In genomic region chr13:51645154-51645650, GRCh38 we compare ENCODE assay signal across 8 cellular contexts.
DNase-seq lines count a peak whose midpoint lies in the region; ATAC-seq and TF ChIP-seq lines count a peak whose summit lies in the region.

No MANE protein-coding gene starts in this region.

- H3K9me3 ChIP-seq in CD8-positive, alpha-beta T cell (ENCODE audit: low read length): no peaks in the 10 kb centered on the region
- H3K9me3 ChIP-seq in stomach: no peaks in the 10 kb centered on the region
- no peaks in the 10 kb centered on the region for H3K9me3 ChIP-seq in MG63

- WGBS in stomach, 5 donors: 29 to 35% (median 31%) methylated on average over 4 of the region's 4 CpGs

- TF ChIP-seq EP300 in stomach (IDR thresholded peaks at IDR 0.05): no peak

- ATAC-seq in CD8-positive, alpha-beta T cell: peak; percentile 81
- ATAC-seq in HG03159 (IDR thresholded peaks at IDR 0.05; ENCODE audit: unreplicated experiment): peak; percentile 70
- no peak for ATAC-seq in WTC11
- ATAC-seq in GM21390 (IDR thresholded peaks at IDR 0.05; ENCODE audit: unreplicated experiment): no peak

- H3K36me3 ChIP-seq in CD8-positive, alpha-beta T cell (ENCODE audit: insufficient read depth, low read length): no peaks in the 10 kb centered on the region
- H3K36me3 ChIP-seq in stomach (no peaks in the 10 kb centered on the region), MG63 (no peaks in the 10 kb centered on the region)

- TF ChIP-seq POLR2A in stomach (IDR thresholded peaks at IDR 0.05): no peak

- no peak overlapping the region for H3K4me3 ChIP-seq in CD8-positive, alpha-beta T cell (ENCODE audit: low read depth, low read length)
- no peak overlapping the region for H3K4me3 ChIP-seq in fibroblast of villous mesenchyme (ENCODE audit: low read depth, low read length)
- no peak overlapping the region for H3K4me3 ChIP-seq in stomach
- H3K4me3 ChIP-seq in MG63: no peak overlapping the region

- peak in 2 of 7 experiments; percentile 37 to 52 for DNase-seq in CD8-positive, alpha-beta T cell
- DNase-seq in WTC11 (ENCODE audit: low spot score): no peak
- peak; percentile 86 for DNase-seq in fibroblast of villous mesenchyme (ENCODE audit: low read depth)
- DNase-seq in stimulated activated naive CD4-positive, alpha-beta T cell (lab: John Stamatoyannopoulos, UW): peak; percentile 14 to 72 (median 46)
- DNase-seq in stomach: no peak
- DNase-seq in MG63: no peak

- peaks cover 2% of the 10 kb centered on the region for H3K36me3 Mint-ChIP-seq in CD8-positive, alpha-beta T cell
- H3K36me3 Mint-ChIP-seq in WTC11: peaks cover 3% of the 10 kb centered on the region; the same call in 1 of the 2 replicates

- H3K4me1 Mint-ChIP-seq in CD8-positive, alpha-beta T cell (ENCODE audit: low read depth): peaks cover 50% of the 10 kb centered on the region
- H3K4me1 Mint-ChIP-seq in WTC11: peaks cover 50% of the 10 kb centered on the region

- H3K4me1 ChIP-seq in CD8-positive, alpha-beta T cell (ENCODE audit: insufficient read depth, low read length): peaks cover 44% of the 10 kb centered on the region
- peaks cover 27 to 49% (median 38%) of the 10 kb centered on the region in 4 donors for H3K4me1 ChIP-seq in stomach

- TF ChIP-seq CTCF in CD8-positive, alpha-beta T cell (IDR thresholded peaks at IDR 0.05): no peak
- TF ChIP-seq CTCF in WTC11 (IDR thresholded peaks at IDR 0.05): no peak
- no peak for TF ChIP-seq CTCF in fibroblast of villous mesenchyme (IDR thresholded peaks at IDR 0.05; ENCODE audit: insufficient read depth, low read depth, low read length)
- no peak for TF ChIP-seq CTCF in stomach (IDR thresholded peaks at IDR 0.05)

- CTCF ChIA-PET in CD8-positive, alpha-beta T cell (lab: Charles Lee): interaction anchor here (0.7 to 1.9 kb wide), 4 partner anchors 10 to 152 kb away, joined by 3 to 7 read pairs (median 4); no protein-coding TSS in a partner anchor
- CTCF ChIA-PET in WTC11 (lab: Charles Lee): interaction anchor here (0.9 to 1.2 kb wide), 2 partner anchors 74 to 153 kb away, joined by 4 read pairs; no protein-coding TSS in a partner anchor

- H3K27ac Mint-ChIP-seq in CD8-positive, alpha-beta T cell: peak overlapping the region; percentile 96
- peak overlapping the region; percentile 87 for H3K27ac Mint-ChIP-seq in WTC11

- H3K27me3 ChIP-seq in CD8-positive, alpha-beta T cell (ENCODE audit: insufficient read depth, low read length): no peaks in the 10 kb centered on the region
- no peaks in the 10 kb centered on the region for H3K27me3 ChIP-seq in stomach
- no peaks in the 10 kb centered on the region for H3K27me3 ChIP-seq in MG63

- H3K27me3 Mint-ChIP-seq in CD8-positive, alpha-beta T cell (ENCODE audit: low read depth): no peaks in the 10 kb centered on the region
- no peaks in the 10 kb centered on the region for H3K27me3 Mint-ChIP-seq in WTC11 (ENCODE audit: low read depth)

- intact Hi-C loops in CD8-positive, alpha-beta T cell (cut with DNase I, micrococcal nuclease): loop anchor here (2.0 to 5.0 kb wide), 3 partner anchors 152 to 192 kb away; partner anchors contain the start of gene INTS6 (in 1 of the 2)
- intact Hi-C loops in stomach (cut with DNase I; ENCODE audit: low total_unique reads): no loop called here

- H3K27ac ChIP-seq in CD8-positive, alpha-beta T cell (ENCODE audit: low read depth, low read length): peak overlapping the region; percentile 66
- no peak overlapping the region for H3K27ac ChIP-seq in stomach

- peak overlapping the region; percentile 52 for H3K4me3 Mint-ChIP-seq in CD8-positive, alpha-beta T cell
- H3K4me3 Mint-ChIP-seq in WTC11: peak overlapping the region; percentile 30; the same call in 1 of the 2 replicates

- POLR2A ChIA-PET in CD8-positive, alpha-beta T cell (lab: Charles Lee): interaction anchor here (0.6 to 2.3 kb wide), 10 partner anchors 10 to 192 kb away, joined by 3 to 15 read pairs (median 4); partner anchors contain the start of gene INTS6
- POLR2A ChIA-PET in WTC11 (lab: Charles Lee): no interaction called here

- no peaks in the 10 kb centered on the region for H3K9me3 Mint-ChIP-seq in CD8-positive, alpha-beta T cell
- no peaks in the 10 kb centered on the region; the same call in 1 of the 2 replicates for H3K9me3 Mint-ChIP-seq in WTC11

TF ChIP-seq in WTC11, 78 proteins besides CTCF, POLR2A, EP300 and RAD21:
- no peak for TF ChIP-seq AR (CRISPR knock-in tag; IDR thresholded peaks at IDR 0.05)
- TF ChIP-seq ARID4B (CRISPR knock-in tag; IDR thresholded peaks at IDR 0.05; ENCODE audit: borderline replicate concordance): no peak
- no peak for TF ChIP-seq KAT7 (CRISPR knock-in tag; IDR thresholded peaks at IDR 0.05; ENCODE audit: borderline replicate concordance)
- TF ChIP-seq, protein P1, sequence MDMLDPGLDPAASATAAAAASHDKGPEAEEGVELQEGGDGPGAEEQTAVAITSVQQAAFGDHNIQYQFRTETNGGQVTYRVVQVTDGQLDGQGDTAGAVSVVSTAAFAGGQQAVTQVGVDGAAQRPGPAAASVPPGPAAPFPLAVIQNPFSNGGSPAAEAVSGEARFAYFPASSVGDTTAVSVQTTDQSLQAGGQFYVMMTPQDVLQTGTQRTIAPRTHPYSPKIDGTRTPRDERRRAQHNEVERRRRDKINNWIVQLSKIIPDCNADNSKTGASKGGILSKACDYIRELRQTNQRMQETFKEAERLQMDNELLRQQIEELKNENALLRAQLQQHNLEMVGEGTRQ (CRISPR knock-in tag; IDR thresholded peaks at IDR 0.05): no peak

Comparison
In these comparisons a context has a peak if more than half of its experiments do, and no peak if none do; other contexts are left out.
1. ATAC-seq: peak in CD8-positive, alpha-beta T cell (single experiment) and HG03159 (single experiment); none in WTC11 (single experiment) and GM21390 (single experiment).
2. DNase-seq: peak in fibroblast of villous mesenchyme (single experiment) and stimulated activated naive CD4-positive, alpha-beta T cell (6 of 6); none in WTC11 (single experiment), stomach (single experiment) and MG63 (single experiment).